ENCODE assay signal across 8 cellular contexts in genomic region chr3:38136807-38137614, GRCh38. TPM values are rescaled to one million over a fixed set of nuclear protein-coding genes. Genes with fewer than 3 reads are reported as not detected.
A peak's percentile ranks its signal among the peaks of the same experiment; 100 is the strongest.
DNase-seq lines count a peak whose midpoint lies in the region; ATAC-seq, FAIRE-seq and TF ChIP-seq lines count a peak whose summit lies in the region.

ACAA1 (minus strand) TSS chr3:38137127; CDS start chr3:38137035, 92 bp downstream.

- H3K36me3 ChIP-seq in pancreas (peaks cover 0 to 11% (median 10%) of the 10 kb centered on the region in 3 donors), tibial artery (peaks cover 25 to 42% (median 33%) of the 10 kb centered on the region in 3 donors)

- 0% methylated on average over 48 to 62 of the region's 62 CpGs for WGBS in pancreas, 2 donors

- peaks cover 25 to 44% (median 38%) of the 10 kb centered on the region in 3 donors for H3K4me1 ChIP-seq in pancreas
- peaks cover 0 to 67% (median 37%) of the 10 kb centered on the region in 4 donors for H3K4me1 ChIP-seq in tibial artery

- H3K9me3 Mint-ChIP-seq in activated naive CD8-positive, alpha-beta T cell treated with anti-CD3 and anti-CD28 coated beads, Interleukin-2, amount 50 U/mL, for 24 hours: no peaks in the 10 kb centered on the region

- DNase-seq in GM12865 (ENCODE audit: low read depth) (peak; percentile 99), NCI-H1417 treated with DMSO at 0.1 percent for 48 hours (lab: John Stamatoyannopoulos, UW) (peak; percentile 85), SW480 (ENCODE audit: low spot score) (peak; percentile 98), Right ventricle myocardium inferior (ENCODE audit: missing footprints) (peak; percentile 100), pancreas (peak; percentile 93 to 100 (median 100)), tibial artery (peak; percentile 100)
- DNase-seq in activated naive CD8-positive, alpha-beta T cell treated with anti-CD3 and anti-CD28 coated beads, Interleukin-2, amount 50 U/mL, for 24 hours: peak; percentile 99

- TF ChIP-seq CTCF in GM12865 (IDR thresholded peaks at IDR 0.05; ENCODE audit: insufficient read depth, low read depth, low read length, missing control alignments): no peak
- no peak for TF ChIP-seq CTCF in pancreas (IDR thresholded peaks at IDR 0.05)
- peak in 1 of 2 experiments; percentile 8 for TF ChIP-seq CTCF in tibial artery (IDR thresholded peaks at IDR 0.05)

- no peaks in the 10 kb centered on the region for H3K9me3 ChIP-seq in pancreas
- H3K9me3 ChIP-seq in tibial artery: no peaks in the 10 kb centered on the region

- peak; percentile 89 for FAIRE-seq in pancreas (lab: Jason Lieb, UNC)

- H3K27ac ChIP-seq in pancreas (peak within 1 kb of the TSS; percentile 83 to 96 (median 94)), tibial artery (peak within 1 kb of the TSS; percentile 88 to 89)

- intact Hi-C loops in Right ventricle myocardium inferior (cut with DNase I): loop anchor here (1.0 to 10.0 kb wide), 2 partner anchors 28 to 318 kb away; partner anchors contain the start of genes ACVR2B and OXSR1
- intact Hi-C loops in pancreas (cut with DNase I): no loop called here
- intact Hi-C loops in tibial artery (cut with DNase I; ENCODE audit: low total_unique reads): loop anchor here (10.0 kb wide), 1 partner anchor 102 kb away; the partner anchor contains the start of gene DLEC1

- ATAC-seq in HG02763 (IDR thresholded peaks at IDR 0.05; ENCODE audit: unreplicated experiment) (peak; percentile 89), Right ventricle myocardium inferior (peak; percentile 99), pancreas (peak; percentile 89 to 94 (median 90))
- ATAC-seq in activated naive CD8-positive, alpha-beta T cell treated with anti-CD3 and anti-CD28 coated beads, Interleukin-2, amount 50 U/mL, for 24 hours: peak; percentile 94

- H3K4me1 Mint-ChIP-seq in activated naive CD8-positive, alpha-beta T cell treated with anti-CD3 and anti-CD28 coated beads, Interleukin-2, amount 50 U/mL, for 24 hours: peaks cover 56% of the 10 kb centered on the region

- peaks cover 30% of the 10 kb centered on the region for H3K36me3 Mint-ChIP-seq in activated naive CD8-positive, alpha-beta T cell treated with anti-CD3 and anti-CD28 coated beads, Interleukin-2, amount 50 U/mL, for 24 hours (ENCODE audit: low read depth)

- peak within 1 kb of the TSS; percentile 94 for H3K4me3 Mint-ChIP-seq in activated naive CD8-positive, alpha-beta T cell treated with anti-CD3 and anti-CD28 coated beads, Interleukin-2, amount 50 U/mL, for 24 hours

- H3K27ac Mint-ChIP-seq in activated naive CD8-positive, alpha-beta T cell treated with anti-CD3 and anti-CD28 coated beads, Interleukin-2, amount 50 U/mL, for 24 hours: peak within 1 kb of the TSS; percentile 97

- H3K27me3 ChIP-seq in pancreas: no peaks in the 10 kb centered on the region
- H3K27me3 ChIP-seq in tibial artery: no peaks in the 10 kb centered on the region

- H3K27me3 Mint-ChIP-seq in activated naive CD8-positive, alpha-beta T cell treated with anti-CD3 and anti-CD28 coated beads, Interleukin-2, amount 50 U/mL, for 24 hours: no peaks in the 10 kb centered on the region

- H3K4me3 ChIP-seq in GM12865 (ENCODE audit: low read depth, low read length) (peak within 1 kb of the TSS; percentile 92), pancreas (peak within 1 kb of the TSS; percentile 76 to 93 (median 88)), tibial artery (peak within 1 kb of the TSS; percentile 90 to 97)

RNA-seq across cellular contexts. Expression of gene ACAA1, which starts in this region (rescaled TPM):
- total RNA-seq in Right ventricle myocardium inferior (116 TPM), pancreas (10 to 100 TPM; 44.2 to 66.9 (median 59.0) TPM)
- 100 to 1,000 TPM in 1 of 2 donors, 10 to 100 TPM in 1; 99.3 to 110 TPM for polyA plus RNA-seq in pancreas

Comparison
In these comparisons a context has a peak if more than half of its experiments do, and no peak if none do; other contexts are left out.
1. Peak in every context shown above with its lines: DNase-seq, ATAC-seq, H3K4me3 ChIP-seq and H3K27ac ChIP-seq.
2. intact Hi-C loops: an anchor here in Right ventricle myocardium inferior (1.0 to 10.0 kb wide) and tibial artery (10.0 kb wide); none called in pancreas.